22 cellular contexts compared by ENCODE assay signal in genomic region chr2:11457935-11458334, GRCh38. TPM values are rescaled to one million over a fixed set of nuclear protein-coding genes. Genes with fewer than 3 reads are reported as not detected.
DNase-seq lines count a peak whose midpoint lies in the region; ATAC-seq and TF ChIP-seq lines count a peak whose summit lies in the region.
"Had no signal": no experiment of that assay in that cellular context is flagged by ENCODE, and none has a peak within 500 bp of the region (broad histone marks: within the 10 kb centered on the region; RNA-seq: fewer than 3 reads in every experiment).

No MANE protein-coding gene starts in this region.

- H3K9ac ChIP-seq in mesenchymal stem cell (ENCODE audit: low read length) = peak overlapping the region; percentile 15
- H3K9ac ChIP-seq: neural progenitor cell had no signal

- CTCF ChIA-PET in WTC11 (lab: Charles Lee) = interaction anchor here (1.0 to 2.0 kb wide), 6 partner anchors 8 to 322 kb away, joined by 3 to 9 read pairs (median 4); partner anchors contain the start of gene E2F6

- peaks cover 9% of the 10 kb centered on the region for H3K36me3 Mint-ChIP-seq in WTC11

- no peak overlapping the region for H2BK120ac ChIP-seq in mesenchymal stem cell (ENCODE audit: low read depth, low read length)

- no peak overlapping the region for H2AFZ ChIP-seq in mesenchymal stem cell (ENCODE audit: low read depth, low read length)
- H2AFZ ChIP-seq: neural progenitor cell had no signal

- H2BK15ac ChIP-seq in mesenchymal stem cell (ENCODE audit: low read depth, poor library complexity, severe bottlenecking) = no peak overlapping the region

- no peaks in the 10 kb centered on the region for H3K27me3 Mint-ChIP-seq in WTC11 (ENCODE audit: low read depth)

- H3K27ac Mint-ChIP-seq in WTC11 = 0 out of 2 replicates have a peak overlapping the region, but pooled peaks have one; percentile 22
- H3K27ac Mint-ChIP-seq: activated CD8-positive, alpha-beta T cell treated with anti-CD3 and anti-CD28 coated beads, Interleukin-2, amount 10 ng/mL, durations not matched to agents 7 days and 5 days; neural progenitor cell had no signal

- POLR2A ChIA-PET in WTC11 (lab: Charles Lee) = no interaction called here

- H3K23ac ChIP-seq in mesenchymal stem cell (ENCODE audit: low read length in 2 of 2) = no peak overlapping the region

- H2AK5ac ChIP-seq in mesenchymal stem cell (ENCODE audit: low read length, severe bottlenecking) = no peak overlapping the region

- H2BK12ac ChIP-seq in mesenchymal stem cell (ENCODE audit: low read length in 2 of 2) = no peak overlapping the region

- H3K27me3 ChIP-seq in mesenchymal stem cell (ENCODE audit: control insufficient read depth in 1 of 2, insufficient read depth in 1 of 2, low read length in 2 of 2) = no peaks in the 10 kb centered on the region
- H3K27me3 ChIP-seq: body of pancreas, neural progenitor cell had no signal

- ATAC-seq in GM19395 (IDR thresholded peaks at IDR 0.05; ENCODE audit: unreplicated experiment) (peak; percentile 64), HG02678 (IDR thresholded peaks at IDR 0.05; ENCODE audit: unreplicated experiment) (peak; percentile 69), WTC11 (no peak)
- ATAC-seq: activated CD4-positive, CD25-positive, alpha-beta regulatory T cell treated with anti-CD3 and anti-CD28 coated beads, Interleukin-2, amount 50 U/mL, for 24 hours; activated CD8-positive, alpha-beta T cell treated with anti-CD3 and anti-CD28 coated beads, Interleukin-2, amount 10 ng/mL, durations not matched to agents 7 days and 5 days; body of pancreas had no signal

- peaks cover 24% of the 10 kb centered on the region for H3K4me1 Mint-ChIP-seq in WTC11

- H3K4ac ChIP-seq in mesenchymal stem cell (ENCODE audit: low read depth in 1 of 2, low read length in 2 of 2) = no peak overlapping the region

- H3K36me3 ChIP-seq in mesenchymal stem cell (ENCODE audit: control insufficient read depth in 1 of 2, insufficient read depth in 2 of 2, low read depth in 1 of 2, low read length in 2 of 2) = peaks cover 6 to 43% of the 10 kb centered on the region in 2 experiments
- H3K36me3 ChIP-seq: prostate gland had no signal

- H3K79me1 ChIP-seq in mesenchymal stem cell (replicated peaks; ENCODE audit: low read length, poor library complexity, severe bottlenecking) = peaks cover 9% of the 10 kb centered on the region

- no peak overlapping the region for H3K14ac ChIP-seq in mesenchymal stem cell (ENCODE audit: low read length in 2 of 2)

- no peak overlapping the region for H3K18ac ChIP-seq in mesenchymal stem cell (ENCODE audit: low read depth in 1 of 2, low read length in 2 of 2)

- 97% methylated on average over 1 of the region's 1 CpG for WGBS in mesenchymal stem cell

- no peak overlapping the region for H3K4me2 ChIP-seq in mesenchymal stem cell (ENCODE audit: low read length, poor library complexity, severe bottlenecking)
- H3K4me2 ChIP-seq: neural progenitor cell had no signal

- DNase-seq in WTC11 (ENCODE audit: low spot score) (no peak), mesenchymal stem cell (no peak), D341Med (ENCODE audit: low spot score) (no peak), HK-2 (ENCODE audit: unreplicated experiment) (no peak), NCI-H1694 treated with DMSO at 0.1 percent for 48 hours (lab: John Stamatoyannopoulos, UW) (no peak), epidermal melanocyte (ENCODE audit: insufficient read length, low spot score) (no peak)
- DNase-seq: activated CD8-positive, alpha-beta T cell treated with anti-CD3 and anti-CD28 coated beads, Interleukin-2, amount 10 ng/mL, durations not matched to agents 7 days and 5 days; body of pancreas; Calu3; EL; NCI-H1436 treated with DMSO at 0.1 percent for 48 hours; NK-92 treated with Interleukin-12 subunit alpha and Interleukin-12 subunit beta, amount 100 ng/mL, for 24 hours; SIG-M5; trophoblast cell had no signal

- no peak overlapping the region for H4K8ac ChIP-seq in mesenchymal stem cell (ENCODE audit: low read length)

- H3K4me1 ChIP-seq in mesenchymal stem cell (ENCODE audit: control insufficient read depth, insufficient read depth, low read depth, low read length) = peaks cover 1% of the 10 kb centered on the region
- H3K4me1 ChIP-seq: neural progenitor cell, prostate gland had no signal

- H3K9me3 ChIP-seq in mesenchymal stem cell (ENCODE audit: control insufficient read depth, low read length) = no peaks in the 10 kb centered on the region
- H3K9me3 ChIP-seq: body of pancreas, HAP-1, prostate gland had no signal

- TF ChIP-seq CTCF in WTC11 (IDR thresholded peaks at IDR 0.05) = no peak

- no peak overlapping the region for H3K4me3 Mint-ChIP-seq in WTC11
- H3K4me3 Mint-ChIP-seq: activated CD8-positive, alpha-beta T cell treated with anti-CD3 and anti-CD28 coated beads, Interleukin-2, amount 10 ng/mL, durations not matched to agents 7 days and 5 days; neural progenitor cell had no signal

- H3K9me3 Mint-ChIP-seq in WTC11 = no peaks in the 10 kb centered on the region

- no peak overlapping the region for H4K91ac ChIP-seq in mesenchymal stem cell (ENCODE audit: low read length)

- H3K4me3 ChIP-seq in mesenchymal stem cell (ENCODE audit: insufficient read depth in 1 of 2, low read depth in 1 of 2, low read length in 2 of 2) = no peak overlapping the region
- H3K4me3 ChIP-seq: body of pancreas, HAP-1, neural progenitor cell, prostate gland had no signal

- no peak overlapping the region for H3K27ac ChIP-seq in mesenchymal stem cell (ENCODE audit: low read length, poor library complexity, severe bottlenecking)
- H3K27ac ChIP-seq: body of pancreas, C4-2B, epithelial cell of prostate, neural progenitor cell, prostate gland had no signal

- no peak overlapping the region for H2BK5ac ChIP-seq in mesenchymal stem cell (ENCODE audit: low read depth, low read length, poor library complexity, severe bottlenecking)

TF ChIP-seq in WTC11, 78 proteins besides CTCF, POLR2A, EP300 and RAD21:
- TF ChIP-seq RORB (CRISPR knock-in tag; IDR thresholded peaks at IDR 0.05) (no peak), ELF4 (CRISPR knock-in tag; IDR thresholded peaks at IDR 0.05; ENCODE audit: low read depth) (no peak), PRRX2 (CRISPR knock-in tag; IDR thresholded peaks at IDR 0.05) (no peak), ERG (CRISPR knock-in tag; IDR thresholded peaks at IDR 0.05) (no peak), E2F4 (CRISPR knock-in tag; IDR thresholded peaks at IDR 0.05; ENCODE audit: borderline replicate concordance, low read depth) (no peak), NR3C1 (CRISPR knock-in tag; conservative IDR thresholded peaks at IDR 0.05; ENCODE audit: low read depth) (no peak)

RNA-seq across cellular contexts. Expression of gene E2F6, which starts 8.0 kb away (rescaled TPM):
- total RNA-seq in WTC11 (2021) = 14.2 to 16.0 TPM (median 14.4 TPM) in 3 replicates
- 11.7 TPM for polyA plus RNA-seq in mesenchymal stem cell (2013, experiment 1 of 2)
- 12.0 TPM for polyA plus RNA-seq in mesenchymal stem cell (2013, experiment 2 of 2)
